In the genomic region with DNA sequence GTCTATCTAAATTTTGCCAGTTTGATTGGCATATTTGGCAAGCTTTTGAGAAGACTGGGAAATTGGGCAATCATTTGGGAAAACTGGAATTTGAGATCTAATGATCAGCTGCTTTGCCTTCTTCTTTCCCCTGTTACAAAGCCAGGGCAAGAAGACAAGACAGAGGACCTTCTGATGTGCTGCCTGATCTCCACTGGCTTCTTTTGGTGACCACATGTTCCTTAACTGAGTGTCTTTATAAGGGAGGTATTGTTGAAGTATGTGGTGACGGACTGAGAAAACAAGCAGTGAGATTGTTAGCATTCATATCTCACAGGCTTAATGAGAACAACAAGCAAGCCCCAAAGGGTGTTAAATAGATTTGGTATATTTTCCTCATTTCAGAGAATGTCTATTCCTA, we compare ENCODE assay signal across 23 cellular contexts.
"Had no signal": no experiment of that assay in that cellular context is flagged by ENCODE, and none has a peak within 500 bp of the region (broad histone marks: within the 10 kb centered on the region; RNA-seq: fewer than 3 reads in every experiment).

No MANE protein-coding gene starts in this region.

- H3K4me1 ChIP-seq: colonic mucosa, parathyroid adenoma, right lobe of liver had no signal

- H3K27me3 ChIP-seq: colonic mucosa, foreskin keratinocyte, neutrophil, right lobe of liver, stomach, testis, tibial artery had no signal

- H3K4me3 ChIP-seq: colonic mucosa, lung, right lobe of liver, smooth muscle cell, stomach, testis, tibial artery had no signal

- H3K27ac ChIP-seq: colonic mucosa, epithelial cell of prostate, foreskin keratinocyte, neutrophil, parathyroid adenoma, right lobe of liver, stomach, testis, tibial artery had no signal

- ATAC-seq: esophagus mucosa; foreskin keratinocyte; natural killer cell treated with Interleukin-12 subunit alpha and Interleukin-12 subunit beta and Interleukin-15 and Interleukin-18, amount 100 ng/mL, for 72 hours; right lobe of liver had no signal

- H3K9me3 ChIP-seq: colonic mucosa, neutrophil, right lobe of liver, stomach, testis, tibial artery had no signal

- H3K36me3 ChIP-seq: colonic mucosa, neutrophil, right lobe of liver, stomach, tibial artery had no signal

- DNase-seq: colonic mucosa; effector CD8-positive, alpha-beta T cell; endodermal cell; foreskin keratinocyte; glutamatergic neuron; naive B cell; right lobe of liver; stimulated activated CD4-positive, alpha-beta T cell treated with anti-CD3 and anti-CD28 coated beads, Interleukin-12 subunit alpha, Interleukin-12 subunit beta, amount 100 ng/mL, for 4 hours; stimulated activated CD4-positive, alpha-beta T cell treated with anti-CD3 and anti-CD28 coated beads, Interleukin-1b, Interleukin-23, amount 100 ng/mL, for 48 hours; stimulated activated CD4-positive, alpha-beta T cell treated with anti-CD3 and anti-CD28 coated beads, Interleukin-4, amount 100 ng/mL, for 1 hour; stimulated activated CD8-positive, alpha-beta memory T cell treated with anti-CD3 and anti-CD28 coated beads, Interleukin-4, amount 100 ng/mL, for 48 hours; stimulated activated naive CD4-positive, alpha-beta T cell treated with Interleukin-2 at 50 U/mL for 16 hours; stomach; substantia nigra; testis; tibial artery had no signal
